In genomic region chr9:68873179-68873578, GRCh38 we compare ENCODE assay signal across 17 cellular contexts.
DNase-seq lines count a peak whose midpoint lies in the region; ATAC-seq, FAIRE-seq and TF ChIP-seq lines count a peak whose summit lies in the region.
"Had no signal": no experiment of that assay in that cellular context is flagged by ENCODE, and none has a peak within 500 bp of the region (broad histone marks: within the 10 kb centered on the region; RNA-seq: fewer than 3 reads in every experiment).

No MANE protein-coding gene starts in this region.

- H3K36me3 ChIP-seq in GM23338 (ENCODE audit: insufficient read depth) (no peaks in the 10 kb centered on the region), HUES48 (ENCODE audit: control insufficient read depth, insufficient read depth, low read length) (no peaks in the 10 kb centered on the region), K562 (ENCODE audit: control insufficient read depth, insufficient read depth, low read length) (no peaks in the 10 kb centered on the region), iPS-20b (ENCODE audit: insufficient read depth, low read depth, low read length) (no peaks in the 10 kb centered on the region)

- no peak overlapping the region for H3K4me3 Mint-ChIP-seq in GM23338
- H3K4me3 Mint-ChIP-seq: B cell; CD4-positive, CD25-positive, alpha-beta regulatory T cell; CD8-positive, alpha-beta memory T cell had no signal

- no peaks in the 10 kb centered on the region for H4K20me1 ChIP-seq in GM23338 (replicated peaks; ENCODE audit: insufficient read depth)
- H4K20me1 ChIP-seq in K562 (replicated peaks; ENCODE audit: control insufficient read depth, insufficient read depth, low read length), result no peaks in the 10 kb centered on the region

- no TSS peak for BruUV-seq in K562 (replicated peaks; lab: Mats Ljungman, UMichigan)

- CTCF ChIA-PET in K562 (lab: Yijun Ruan, JAX; ENCODE audit: low intra/inter-chr PET ratio), result no interaction called here

- no peak for DNase-seq in GM23338 (ENCODE audit: low spot score)
- DNase-seq in K562 (ENCODE audit: extremely low read depth in 1 of 4, low spot score in 3 of 4), result no peak
- DNase-seq: C1 segment of cervical spinal cord; CD4-positive, CD25-positive, alpha-beta regulatory T cell; CD8-positive, alpha-beta memory T cell; COR-L47; DMS 273 treated with DMSO at 0.1 percent for 48 hours; DMS53; GDM1; HCEC 1CT had no signal

- in situ Hi-C loops in K562 (cut with MboI), result no loop called here

- intact Hi-C loops in K562 (cut with micrococcal nuclease), result loop anchor here (5.0 kb wide), 1 partner anchor 51 kb away; no protein-coding TSS in a partner anchor

- peak overlapping the region; percentile 89 for H3K27ac ChIP-seq in GM23338 (ENCODE audit: low read depth)
- peak overlapping the region; percentile 96 for H3K27ac ChIP-seq in HUES48 (ENCODE audit: low read depth, low read length)
- no peak overlapping the region for H3K27ac ChIP-seq in K562 (ENCODE audit: extremely low read depth, low read depth, low read length)
- peak overlapping the region; percentile 88 for H3K27ac ChIP-seq in iPS-20b (ENCODE audit: low read length)
- H3K27ac ChIP-seq: HL-60, KMS-11 had no signal

- H3K9me3 ChIP-seq in HUES48 (ENCODE audit: control insufficient read depth, insufficient read depth, low read length) (no peaks in the 10 kb centered on the region), K562 (replicated peaks; ENCODE audit: control insufficient read depth, insufficient read depth, low read depth, low read length) (no peaks in the 10 kb centered on the region), iPS-20b (ENCODE audit: insufficient read depth, low read depth, low read length) (no peaks in the 10 kb centered on the region)

- peak overlapping the region; percentile 4; the same call in 1 of the 2 replicates for H3K9ac ChIP-seq in HUES48 (ENCODE audit: low read depth, low read length)
- H3K9ac ChIP-seq in K562 (ENCODE audit: insufficient read depth in 1 of 2, low read depth in 2 of 2, low read length in 2 of 2), result no peak overlapping the region
- peak overlapping the region; percentile 61; the same call in 1 of the 2 replicates for H3K9ac ChIP-seq in iPS-20b (ENCODE audit: low read depth, low read length)
- H3K9ac ChIP-seq: KMS-11 had no signal

- H3K79me2 ChIP-seq in GM23338 (replicated peaks; ENCODE audit: insufficient read depth), result no peaks in the 10 kb centered on the region
- no peaks in the 10 kb centered on the region for H3K79me2 ChIP-seq in K562 (ENCODE audit: control insufficient read depth, insufficient read depth, low read length)

- TF ChIP-seq CTCF in GM23338 (conservative IDR thresholded peaks at IDR 0.05; ENCODE audit: low read depth in 2 of 2), result no peak
- no peak for TF ChIP-seq CTCF in K562 (IDR thresholded peaks at IDR 0.05 in 2 of 3, conservative IDR thresholded peaks at IDR 0.05 in 1 of 3; ENCODE audit: insufficient read depth in 2 of 3, low read depth in 1 of 3, low read length in 3 of 3)

- peak overlapping the region; percentile 99 for H3K27ac Mint-ChIP-seq in GM23338
- H3K27ac Mint-ChIP-seq: B cell; CD4-positive, CD25-positive, alpha-beta regulatory T cell; CD8-positive, alpha-beta memory T cell had no signal

- peaks cover 8% of the 10 kb centered on the region for H3K9me2 ChIP-seq in GM23338 (ENCODE audit: insufficient read depth)

- H3K27me3 Mint-ChIP-seq in GM23338 (ENCODE audit: insufficient read depth, low read depth, poor library complexity), result no peaks in the 10 kb centered on the region
- H3K27me3 Mint-ChIP-seq: B cell; CD4-positive, CD25-positive, alpha-beta regulatory T cell had no signal

- POLR2A ChIA-PET in K562 (lab: Yijun Ruan, JAX), result interaction anchor here (0.6 kb wide), 2 partner anchors 66 to 206 kb away, joined by 3 read pairs; no protein-coding TSS in a partner anchor

- no peaks in the 10 kb centered on the region for H3K36me3 Mint-ChIP-seq in GM23338 (ENCODE audit: low read depth)
- H3K36me3 Mint-ChIP-seq: CD4-positive, CD25-positive, alpha-beta regulatory T cell; CD8-positive, alpha-beta memory T cell had no signal

- 91% methylated on average over 5 of the region's 6 CpGs for WGBS in K562 (ENCODE audit: insufficient coverage, low coverage, missing lambda C conversion rate)

- no peak for TF ChIP-seq EP300 in K562 (IDR thresholded peaks at IDR 0.05; ENCODE audit: low read length)

- TF ChIP-seq POLR2A in K562 (conservative IDR thresholded peaks at IDR 0.05), result no peak

- no peaks in the 10 kb centered on the region for H3K9me1 ChIP-seq in K562 (ENCODE audit: control insufficient read depth, insufficient read depth, low read length)

- peaks cover 78% of the 10 kb centered on the region for H3K4me1 Mint-ChIP-seq in GM23338
- H3K4me1 Mint-ChIP-seq: B cell; CD4-positive, CD25-positive, alpha-beta regulatory T cell; CD8-positive, alpha-beta memory T cell had no signal

- FAIRE-seq in K562 (lab: Jason Lieb, UNC), result no peak

- H3K9me3 Mint-ChIP-seq in GM23338, result no peaks in the 10 kb centered on the region
- H3K9me3 Mint-ChIP-seq: CD4-positive, CD25-positive, alpha-beta regulatory T cell; CD8-positive, alpha-beta memory T cell had no signal

- ATAC-seq in GM23338 (no peak), K562 (no peak), GM18502 (IDR thresholded peaks at IDR 0.05; ENCODE audit: poor library complexity, unreplicated experiment) (no peak), GM21717 (IDR thresholded peaks at IDR 0.05; ENCODE audit: unreplicated experiment) (no peak)

- H3K4me1 ChIP-seq in GM23338 (ENCODE audit: insufficient read depth) (peaks cover 69% of the 10 kb centered on the region), HUES48 (ENCODE audit: control insufficient read depth, insufficient read depth, low read length) (peaks cover 76% of the 10 kb centered on the region), K562 (replicated peaks in 1 of 2; ENCODE audit: control insufficient read depth in 2 of 2, insufficient read depth in 2 of 2, low read length in 2 of 2) (no peaks in the 10 kb centered on the region; a peak in 1 of 5 replicates), iPS-20b (ENCODE audit: insufficient read depth, low read length) (peaks cover 61% of the 10 kb centered on the region)

- H3K4me3 ChIP-seq in GM23338, result no peak overlapping the region
- no peak overlapping the region for H3K4me3 ChIP-seq in HUES48 (ENCODE audit: low read depth, low read length)
- no peak overlapping the region for H3K4me3 ChIP-seq in K562
- H3K4me3 ChIP-seq in iPS-20b (ENCODE audit: low read length), result no peak overlapping the region

- TF ChIP-seq RAD21 in K562 (CRISPR knock-in tag; conservative IDR thresholded peaks at IDR 0.05 in 1 of 2, IDR thresholded peaks at IDR 0.05 in 1 of 2), result no peak

- H3F3A ChIP-seq in GM23338 (replicated peaks; ENCODE audit: low read depth), result no peaks in the 10 kb centered on the region

- H3K4me2 ChIP-seq in GM23338 (peak overlapping the region; percentile 30; the same call in 1 of the 2 replicates), K562 (ENCODE audit: insufficient read depth, low read length) (no peak overlapping the region)
- H3K4me2 ChIP-seq: KMS-11 had no signal

- no peak overlapping the region for H2AFZ ChIP-seq in GM23338
- H2AFZ ChIP-seq in K562 (ENCODE audit: low read depth, low read length), result no peak overlapping the region

- H3K27me3 ChIP-seq in GM23338 (ENCODE audit: insufficient read depth) (no peaks in the 10 kb centered on the region), HUES48 (ENCODE audit: control insufficient read depth, insufficient read depth, low read length) (no peaks in the 10 kb centered on the region), K562 (ENCODE audit: control insufficient read depth in 2 of 2, insufficient read depth in 2 of 2, low read length in 2 of 2) (no peaks in the 10 kb centered on the region), iPS-20b (ENCODE audit: insufficient read depth, low read length) (no peaks in the 10 kb centered on the region)

TF ChIP-seq in GM23338, 12 proteins besides CTCF, POLR2A, EP300 and RAD21 (continues in another document):
- no peak for TF ChIP-seq JUNB (IDR thresholded peaks at IDR 0.05; ENCODE audit: unreplicated experiment)

TF ChIP-seq in K562, 482 proteins besides CTCF, POLR2A, EP300 and RAD21:
- no peak for TF ChIP-seq SETDB1 (IDR thresholded peaks at IDR 0.05; ENCODE audit: low read length)
- peak; percentile 10; the same call in 1 of the 2 replicates for TF ChIP-seq ZNF121 (CRISPR knock-in tag; conservative IDR thresholded peaks at IDR 0.05)

Comparison
In these comparisons a context has a peak if more than half of its experiments do, and no peak if none do; other contexts are left out.
1. H3K9ac ChIP-seq: peak in HUES48 (single experiment) and iPS-20b (single experiment); none in K562 (0 of 2).